In genomic region chr1:65001238-65001792, GRCh38 we compare ENCODE assay signal across 1 cellular context.
TF ChIP-seq lines count a peak whose summit lies in the region.

No MANE protein-coding gene starts in this region.

TF ChIP-seq in WTC11, 78 proteins besides CTCF, POLR2A, EP300 and RAD21 (continued from another document):
- TF ChIP-seq PRDM15 (CRISPR knock-in tag; IDR thresholded peaks at IDR 0.05) (no peak), NFE2L1 (CRISPR knock-in tag; IDR thresholded peaks at IDR 0.05) (no peak), FOXP1 (CRISPR knock-in tag; IDR thresholded peaks at IDR 0.05; ENCODE audit: borderline replicate concordance) (no peak), IRF1 (CRISPR knock-in tag; IDR thresholded peaks at IDR 0.05) (no peak), HMGA2 (CRISPR knock-in tag; IDR thresholded peaks at IDR 0.05) (no peak), HMGXB4 (CRISPR knock-in tag; IDR thresholded peaks at IDR 0.05) (no peak), AFF4 (CRISPR knock-in tag; IDR thresholded peaks at IDR 0.05; ENCODE audit: borderline replicate concordance) (no peak), ZNF416 (CRISPR knock-in tag; IDR thresholded peaks at IDR 0.05) (no peak)
